13 cellular contexts compared by ENCODE assay signal in genomic region chr5:141041427-141041785, GRCh38. TPM values are rescaled to one million over a fixed set of nuclear protein-coding genes. Genes with fewer than 3 reads are reported as not detected.
DNase-seq lines count a peak whose midpoint lies in the region; TF ChIP-seq lines count a peak whose summit lies in the region.
"Had no signal": no experiment of that assay in that cellular context is flagged by ENCODE, and none has a peak within 500 bp of the region (broad histone marks: within the 10 kb centered on the region; RNA-seq: fewer than 3 reads in every experiment).

No MANE protein-coding gene starts in this region.

- H2AFZ ChIP-seq in H9 (ENCODE audit: low read length) (no peak overlapping the region), mammary epithelial cell (ENCODE audit: low read depth, low read length) (no peak overlapping the region)

- no CpG with 5 or more reads among the region's 4 CpGs for WGBS in H9 (ENCODE audit: extremely low coverage, insufficient read length, low lambda C conversion rate)
- WGBS in mammary epithelial cell (ENCODE audit: low coverage, missing lambda C conversion rate): 21% methylated on average over 4 of the region's 4 CpGs

- no peaks in the 10 kb centered on the region for H4K20me1 ChIP-seq in H9 (ENCODE audit: control insufficient read depth, insufficient read depth, insufficient read length)
- no peaks in the 10 kb centered on the region for H4K20me1 ChIP-seq in mammary epithelial cell (ENCODE audit: insufficient read depth, low read length)
- H4K20me1 ChIP-seq: BLaER1 had no signal

- TF ChIP-seq CTCF in H9 (conservative IDR thresholded peaks at IDR 0.05) (peak; percentile 23; the same call in 1 of the 3 replicates), RWPE1 (conservative IDR thresholded peaks at IDR 0.05; ENCODE audit: low read depth) (peak; percentile 43), glutamatergic neuron (IDR thresholded peaks at IDR 0.05; ENCODE audit: partially characterized antibody, unreplicated experiment) (peak; percentile 23), mammary epithelial cell (conservative IDR thresholded peaks at IDR 0.05 in 1 of 2, IDR thresholded peaks at IDR 0.05 in 1 of 2; ENCODE audit: extremely low read depth in 1 of 2, insufficient read depth in 1 of 2, low read depth in 1 of 2, low read length in 2 of 2) (no peak)

- CTCF ChIA-PET in RWPE1 (lab: Yijun Ruan, JAX) (interaction anchor here (0.5 to 3.8 kb wide), 13 partner anchors 13 to 200 kb away, joined by 3 to 85 read pairs (median 6); partner anchors contain the start of genes PCDHA11, PCDHA12, PCDHA13 and PCDHA8), mammary epithelial cell (lab: Charles Lee; ENCODE audit: low non-redundant PET) (interaction anchor here (2.4 kb wide), 1 partner anchor 115 kb away, joined by 42 read pairs; the partner anchor contains the start of gene PCDHAC1)

- peaks cover 15% of the 10 kb centered on the region for H3K23me2 ChIP-seq in H9 (ENCODE audit: insufficient read length, low read depth, low read length, poor library complexity, severe bottlenecking)

- H2BK5ac ChIP-seq in H9 (ENCODE audit: insufficient read length, low read length): no peak overlapping the region

- H3K36me3 Mint-ChIP-seq in H9 (ENCODE audit: insufficient read depth in 1 of 3, low read depth in 3 of 3) (no peaks in the 10 kb centered on the region), glutamatergic neuron (ENCODE audit: unreplicated experiment) (no peaks in the 10 kb centered on the region)
- H3K36me3 Mint-ChIP-seq: CD4-positive, alpha-beta memory T cell had no signal

- in situ Hi-C loops in mammary epithelial cell (cut with MboI; ENCODE audit: low sequenced_read_pairs in 2 of 2): loop anchor here (5.0 kb wide), 3 partner anchors 114 to 164 kb away; partner anchors contain the start of genes PCDHA12 (in 1 of the 2), PCDHA13 (in 1 of the 2) and PCDHAC1 (in 1 of the 2)

- H3K9me3 Mint-ChIP-seq in H9 (no peaks in the 10 kb centered on the region), glutamatergic neuron (ENCODE audit: unreplicated experiment) (no peaks in the 10 kb centered on the region)

- no peak overlapping the region for H3K27ac Mint-ChIP-seq in H9
- no peak overlapping the region for H3K27ac Mint-ChIP-seq in glutamatergic neuron (ENCODE audit: unreplicated experiment)
- H3K27ac Mint-ChIP-seq: CD4-positive, alpha-beta memory T cell had no signal

- no peak overlapping the region for H3K4ac ChIP-seq in H9 (ENCODE audit: low read depth, low read length)

- H2BK15ac ChIP-seq in H9 (ENCODE audit: low read depth, low read length): no peak overlapping the region

- H4K8ac ChIP-seq in H9 (replicated peaks; ENCODE audit: insufficient read length, low read depth, low read length): no peak overlapping the region

- H3T11ph ChIP-seq in H9 (ENCODE audit: low read length): no peak overlapping the region

- POLR2A ChIA-PET in RWPE1 (lab: Yijun Ruan, JAX; ENCODE audit: low non-redundant PET): no interaction called here

- H4K5ac ChIP-seq in H9 (ENCODE audit: insufficient read length, low read depth, low read length): no peak overlapping the region

- H3K27me3 ChIP-seq in H9 (ENCODE audit: insufficient read depth, low read length): no peaks in the 10 kb centered on the region
- no peaks in the 10 kb centered on the region for H3K27me3 ChIP-seq in mammary epithelial cell (ENCODE audit: insufficient read depth, low read length)
- H3K27me3 ChIP-seq: BLaER1 had no signal

- H3K14ac ChIP-seq in H9 (ENCODE audit: insufficient read depth, low read length): no peak overlapping the region

- no peak overlapping the region for H2AK5ac ChIP-seq in H9 (ENCODE audit: insufficient read length, low read length)

- H3K9ac ChIP-seq in H9 (ENCODE audit: extremely low read depth, insufficient read length, low read length) (no peak overlapping the region), mammary epithelial cell (ENCODE audit: insufficient read depth, low read length) (no peak overlapping the region)
- H3K9ac ChIP-seq: BLaER1 had no signal

- H3K27ac ChIP-seq in H9 (ENCODE audit: insufficient read length, low read depth, low read length) (no peak overlapping the region), RWPE1 (no peak overlapping the region), mammary epithelial cell (ENCODE audit: insufficient read depth, low read depth, low read length) (no peak overlapping the region)
- H3K27ac ChIP-seq: BLaER1 had no signal

- no peak overlapping the region for H3K56ac ChIP-seq in H9 (ENCODE audit: insufficient read length, low read depth, low read length)

- H3K9me3 ChIP-seq in H9 (ENCODE audit: control insufficient read depth, low read depth, low read length) (no peaks in the 10 kb centered on the region), mammary epithelial cell (replicated peaks; ENCODE audit: insufficient read depth, low read length) (no peaks in the 10 kb centered on the region)
- H3K9me3 ChIP-seq: BLaER1 had no signal

- intact Hi-C loops in mammary epithelial cell (cut with micrococcal nuclease): loop anchor here (1.0 to 2.0 kb wide), 7 partner anchors 37 to 234 kb away; partner anchors contain the start of genes PCDHA11, PCDHA12, PCDHA13 and PCDHA4

- no peak overlapping the region for H3K4me3 ChIP-seq in mammary epithelial cell (replicated peaks in 1 of 3; ENCODE audit: insufficient read depth in 1 of 3, low read depth in 2 of 3, low read length in 3 of 3)
- H3K4me3 ChIP-seq: BLaER1, GM12878 had no signal

- H3K36me3 ChIP-seq in mammary epithelial cell (ENCODE audit: insufficient read depth, low read length): no peaks in the 10 kb centered on the region
- H3K36me3 ChIP-seq: BLaER1 had no signal

- no peaks in the 10 kb centered on the region for H3K79me2 ChIP-seq in H9 (ENCODE audit: insufficient read depth, low read length)
- no peaks in the 10 kb centered on the region for H3K79me2 ChIP-seq in mammary epithelial cell (ENCODE audit: insufficient read depth, low read length)

- dilution Hi-C loops in mammary epithelial cell (cut with HindIII; ENCODE audit: low sequenced_read_pairs): no loop called here

- BruUV-seq in mammary epithelial cell (replicated peaks; lab: Mats Ljungman, UMichigan): no TSS peak

- H3K18ac ChIP-seq in H9 (ENCODE audit: insufficient read length, low read depth, low read length): no peak overlapping the region

- H2BK20ac ChIP-seq in H9 (ENCODE audit: low read depth, low read length, poor library complexity, severe bottlenecking): no peak overlapping the region

- no peaks in the 10 kb centered on the region for H3K79me1 ChIP-seq in H9 (ENCODE audit: insufficient read depth, low read depth, low read length, poor library complexity, severe bottlenecking)

- no peak overlapping the region for H2BK12ac ChIP-seq in H9 (ENCODE audit: insufficient read length, low read depth, low read length)

- H3K23ac ChIP-seq in H9 (ENCODE audit: insufficient read length, low read depth, low read length): no peak overlapping the region

- H3K27me3 Mint-ChIP-seq in H9 (ENCODE audit: low read depth): peaks cover 11% of the 10 kb centered on the region
- H3K27me3 Mint-ChIP-seq in glutamatergic neuron (ENCODE audit: unreplicated experiment): peaks cover 3% of the 10 kb centered on the region

- H4K91ac ChIP-seq in H9 (ENCODE audit: insufficient read length, low read depth, low read length): no peak overlapping the region

- H3K4me3 Mint-ChIP-seq in H9 (no peak overlapping the region), glutamatergic neuron (ENCODE audit: unreplicated experiment) (no peak overlapping the region)
- H3K4me3 Mint-ChIP-seq: CD4-positive, alpha-beta memory T cell had no signal

- DNase-seq in H9 (no peak), RWPE1 (ENCODE audit: low spot score) (no peak), glutamatergic neuron (no peak), mammary epithelial cell (no peak), NCI-H1436 treated with DMSO at 0.1 percent for 48 hours (lab: John Stamatoyannopoulos, UW) (no peak), NCI-H345 (lab: John Stamatoyannopoulos, UW) (no peak)
- no peak for DNase-seq in activated CD8-positive, alpha-beta memory T cell treated with anti-CD3 and anti-CD28 coated beads, Interleukin-2, amount 50 U/mL, for 4 hours
- DNase-seq: SIG-M5 had no signal

- no peak overlapping the region for H3K4me2 ChIP-seq in H9 (ENCODE audit: insufficient read depth, insufficient read length, low read length)
- no peak overlapping the region for H3K4me2 ChIP-seq in mammary epithelial cell (ENCODE audit: insufficient read depth, low read depth, low read length)
- H3K4me2 ChIP-seq: BLaER1 had no signal

- H3K4me1 ChIP-seq in H9 (ENCODE audit: insufficient read depth, low read length): peaks cover 2% of the 10 kb centered on the region; the same call in 1 of the 2 replicates
- H3K4me1 ChIP-seq in mammary epithelial cell (ENCODE audit: insufficient read depth, low read length): peaks cover 12% of the 10 kb centered on the region
- H3K4me1 ChIP-seq: BLaER1 had no signal

- H2BK120ac ChIP-seq in H9 (ENCODE audit: low read depth, low read length, poor library complexity, severe bottlenecking): no peak overlapping the region

- H3K4me1 Mint-ChIP-seq in H9 (peaks cover 5 to 17% of the 10 kb centered on the region in 2 experiments), glutamatergic neuron (ENCODE audit: low read depth, unreplicated experiment) (peaks cover 3% of the 10 kb centered on the region)
- H3K4me1 Mint-ChIP-seq: CD4-positive, alpha-beta memory T cell had no signal

RNA-seq across cellular contexts. Expression of gene PCDHB1, which starts 9.8 kb away (rescaled TPM):
- 0.07 and 0.11 TPM in 2 replicates for total RNA-seq in H9 (2021)
- total RNA-seq in glutamatergic neuron (ENCODE audit: unreplicated experiment): not detected
- not detected for total RNA-seq in mammary epithelial cell
- not detected for polyA plus RNA-seq in mammary epithelial cell
- polyA minus RNA-seq in mammary epithelial cell: not detected
- total RNA-seq: CD4-positive, alpha-beta memory T cell; GM12878; IMR-90; RPMI7951 had no signal
- polyA plus RNA-seq: CD4-positive, alpha-beta memory T cell; GM12878; IMR-90 had no signal

RNA-seq across cellular contexts. Expression of gene PCDHB2, which starts 53.0 kb away (rescaled TPM):
- total RNA-seq in H9 (2021): 26.3 and 27.7 TPM in 2 replicates
- total RNA-seq in glutamatergic neuron (ENCODE audit: unreplicated experiment): 103 TPM
- total RNA-seq in mammary epithelial cell: 1 to 10 TPM; 2.2 to 6.8 TPM
- polyA plus RNA-seq in mammary epithelial cell: 2.9 TPM
- 17.3 TPM for polyA minus RNA-seq in mammary epithelial cell

RNA-seq across cellular contexts. Expression of gene PCDHB3, which starts 58.9 kb away (rescaled TPM):
- total RNA-seq in H9 (2021) (2.0 and 2.3 TPM in 2 replicates), glutamatergic neuron (ENCODE audit: unreplicated experiment) (36.9 TPM), mammary epithelial cell (1 to 10 TPM in 1 of 2 donors, under 1 TPM in 1; 0.31 to 1.0 TPM)
- polyA plus RNA-seq in mammary epithelial cell: 0.15 TPM
- polyA minus RNA-seq in mammary epithelial cell: not detected
- total RNA-seq: CD4-positive, alpha-beta memory T cell; GM12878 had no signal
- polyA plus RNA-seq: CD4-positive, alpha-beta memory T cell; GM12878 had no signal

Comparison
In these comparisons a context has a peak if more than half of its experiments do, and no peak if none do; other contexts are left out.
1. CTCF ChIP-seq: peak in H9 (single experiment), RWPE1 (single experiment) and glutamatergic neuron (single experiment); none in mammary epithelial cell (0 of 2).
2. RNA of gene PCDHB3, which starts 58.9 kb away (total RNA-seq): 36.9 TPM in glutamatergic neuron (single experiment); 2.0 to 2.3 TPM in H9 and 0.31 to 1.0 TPM in mammary epithelial cell; every median in the first group is over 10 times any median in the second.